In the genomic region with DNA sequence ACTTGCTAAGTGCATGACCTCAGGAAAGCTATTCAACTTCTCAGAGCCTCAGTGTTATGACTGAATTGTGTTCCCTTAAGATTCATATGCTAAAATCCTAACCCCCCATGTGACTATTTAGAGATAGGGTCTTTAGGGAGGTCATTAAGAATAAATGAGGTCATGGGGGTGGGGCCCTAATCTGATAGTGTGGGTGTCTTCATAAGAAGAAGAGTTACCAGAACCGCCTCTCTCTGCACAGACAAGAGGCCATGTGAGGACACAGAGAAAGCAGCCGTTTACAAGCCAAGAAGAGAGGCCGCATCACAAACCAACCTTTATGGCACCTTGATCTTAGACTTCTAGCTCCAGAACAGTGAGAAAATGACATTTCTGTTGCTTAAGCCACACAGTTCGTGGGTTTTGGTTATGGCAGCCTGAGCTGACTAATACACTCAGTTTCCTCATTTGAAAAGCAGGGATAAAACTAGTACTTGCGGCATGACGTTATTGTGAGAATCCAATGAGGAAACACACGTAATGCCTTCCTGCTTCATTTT, we compare ENCODE assay signal across 1 cellular context.
TF ChIP-seq lines count a peak whose summit lies in the region.

No MANE protein-coding gene starts in this region.

TF ChIP-seq in K562, 482 proteins besides CTCF, POLR2A, EP300 and RAD21 (continued from another document and continues in another):
- TF ChIP-seq ZBTB2 (IDR thresholded peaks at IDR 0.05) (no peak), ATF3 (IDR thresholded peaks at IDR 0.05) (peak; percentile 54; the same call in 1 of the 2 replicates), ATF3 (CRISPR knock-in tag; conservative IDR thresholded peaks at IDR 0.05) (no peak), HMBOX1 (IDR thresholded peaks at IDR 0.05) (peak; percentile 60; the same call in 1 of the 2 replicates), STAT5B (CRISPR knock-in tag; IDR thresholded peaks at IDR 0.05) (no peak), ZNF280A (IDR thresholded peaks at IDR 0.05; ENCODE audit: low read depth, partially characterized antibody) (no peak), CC2D1A (IDR thresholded peaks at IDR 0.05) (no peak), LEF1 (IDR thresholded peaks at IDR 0.05) (peak; percentile 63; the same call in 1 of the 2 replicates), POLR3A (IDR thresholded peaks at IDR 0.05; ENCODE audit: borderline replicate concordance, extremely low read depth, insufficient read depth, insufficient read length) (no peak), POLR2H (tag; IDR thresholded peaks at IDR 0.05; ENCODE audit: low read depth) (no peak), ETV6 (IDR thresholded peaks at IDR 0.05; ENCODE audit: borderline replicate concordance in 1 of 2, low read depth in 2 of 2, low read length in 1 of 2) (no peak), ETV6 (CRISPR knock-in tag; IDR thresholded peaks at IDR 0.05; ENCODE audit: borderline replicate concordance) (no peak), ZNF184 (CRISPR knock-in tag; IDR thresholded peaks at IDR 0.05) (no peak), ZNF282 (CRISPR knock-in tag; IDR thresholded peaks at IDR 0.05) (no peak), DPF2 (IDR thresholded peaks at IDR 0.05) (peak; percentile 67), GTF2A2 (tag; IDR thresholded peaks at IDR 0.05) (no peak), PCBP2 (IDR thresholded peaks at IDR 0.05; ENCODE audit: low read depth, low read length, poor library complexity, severe bottlenecking) (no peak), SIN3B (IDR thresholded peaks at IDR 0.05; ENCODE audit: low read depth) (no peak), BDP1 (IDR thresholded peaks at IDR 0.05; ENCODE audit: insufficient read depth, insufficient read length) (no peak), GTF2E2 (tag; IDR thresholded peaks at IDR 0.05) (no peak), ARID1B (IDR thresholded peaks at IDR 0.05) (peak; percentile 37), TARDBP (IDR thresholded peaks at IDR 0.05) (no peak), JUND (IDR thresholded peaks at IDR 0.05; ENCODE audit: borderline replicate concordance, low read depth, low read length) (peak; percentile 65; the same call in 1 of the 2 replicates), JUND (tag; IDR thresholded peaks at IDR 0.05; ENCODE audit: borderline replicate concordance, low read depth, low read length) (peak; percentile 48; the same call in 2 of the 3 replicates), MECOM (CRISPR knock-in tag; IDR thresholded peaks at IDR 0.05) (peak; percentile 35; the same call in 1 of the 2 replicates), BACH1 (tag; IDR thresholded peaks at IDR 0.05) (peak; percentile 53; the same call in 1 of the 2 replicates), HNRNPH1 (optimal IDR thresholded peaks at IDR 0.05; ENCODE audit: low read depth, low read length) (no peak), KLF1 (tag; IDR thresholded peaks at IDR 0.05) (0 out of 2 replicates have a peak, but pooled peaks have one; percentile 50), ZFX (CRISPR knock-in tag; IDR thresholded peaks at IDR 0.05) (peak; percentile 32; the same call in 1 of the 2 replicates), ZNF655 (CRISPR knock-in tag; IDR thresholded peaks at IDR 0.05) (no peak)
- TF ChIP-seq, protein P1, sequence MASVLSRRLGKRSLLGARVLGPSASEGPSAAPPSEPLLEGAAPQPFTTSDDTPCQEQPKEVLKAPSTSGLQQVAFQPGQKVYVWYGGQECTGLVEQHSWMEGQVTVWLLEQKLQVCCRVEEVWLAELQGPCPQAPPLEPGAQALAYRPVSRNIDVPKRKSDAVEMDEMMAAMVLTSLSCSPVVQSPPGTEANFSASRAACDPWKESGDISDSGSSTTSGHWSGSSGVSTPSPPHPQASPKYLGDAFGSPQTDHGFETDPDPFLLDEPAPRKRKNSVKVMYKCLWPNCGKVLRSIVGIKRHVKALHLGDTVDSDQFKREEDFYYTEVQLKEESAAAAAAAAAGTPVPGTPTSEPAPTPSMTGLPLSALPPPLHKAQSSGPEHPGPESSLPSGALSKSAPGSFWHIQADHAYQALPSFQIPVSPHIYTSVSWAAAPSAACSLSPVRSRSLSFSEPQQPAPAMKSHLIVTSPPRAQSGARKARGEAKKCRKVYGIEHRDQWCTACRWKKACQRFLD (CRISPR knock-in tag; IDR thresholded peaks at IDR 0.05): peak; percentile 67; the same call in 1 of the 2 replicates
- TF ChIP-seq, protein P2, sequence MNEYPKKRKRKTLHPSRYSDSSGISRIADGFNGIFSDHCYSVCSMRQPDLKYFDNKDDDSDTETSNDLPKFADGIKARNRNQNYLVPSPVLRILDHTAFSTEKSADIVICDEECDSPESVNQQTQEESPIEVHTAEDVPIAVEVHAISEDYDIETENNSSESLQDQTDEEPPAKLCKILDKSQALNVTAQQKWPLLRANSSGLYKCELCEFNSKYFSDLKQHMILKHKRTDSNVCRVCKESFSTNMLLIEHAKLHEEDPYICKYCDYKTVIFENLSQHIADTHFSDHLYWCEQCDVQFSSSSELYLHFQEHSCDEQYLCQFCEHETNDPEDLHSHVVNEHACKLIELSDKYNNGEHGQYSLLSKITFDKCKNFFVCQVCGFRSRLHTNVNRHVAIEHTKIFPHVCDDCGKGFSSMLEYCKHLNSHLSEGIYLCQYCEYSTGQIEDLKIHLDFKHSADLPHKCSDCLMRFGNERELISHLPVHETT (CRISPR knock-in tag; conservative IDR thresholded peaks at IDR 0.05 in 1 of 2, IDR thresholded peaks at IDR 0.05 in 1 of 2): no peak
- TF ChIP-seq, protein P3, sequence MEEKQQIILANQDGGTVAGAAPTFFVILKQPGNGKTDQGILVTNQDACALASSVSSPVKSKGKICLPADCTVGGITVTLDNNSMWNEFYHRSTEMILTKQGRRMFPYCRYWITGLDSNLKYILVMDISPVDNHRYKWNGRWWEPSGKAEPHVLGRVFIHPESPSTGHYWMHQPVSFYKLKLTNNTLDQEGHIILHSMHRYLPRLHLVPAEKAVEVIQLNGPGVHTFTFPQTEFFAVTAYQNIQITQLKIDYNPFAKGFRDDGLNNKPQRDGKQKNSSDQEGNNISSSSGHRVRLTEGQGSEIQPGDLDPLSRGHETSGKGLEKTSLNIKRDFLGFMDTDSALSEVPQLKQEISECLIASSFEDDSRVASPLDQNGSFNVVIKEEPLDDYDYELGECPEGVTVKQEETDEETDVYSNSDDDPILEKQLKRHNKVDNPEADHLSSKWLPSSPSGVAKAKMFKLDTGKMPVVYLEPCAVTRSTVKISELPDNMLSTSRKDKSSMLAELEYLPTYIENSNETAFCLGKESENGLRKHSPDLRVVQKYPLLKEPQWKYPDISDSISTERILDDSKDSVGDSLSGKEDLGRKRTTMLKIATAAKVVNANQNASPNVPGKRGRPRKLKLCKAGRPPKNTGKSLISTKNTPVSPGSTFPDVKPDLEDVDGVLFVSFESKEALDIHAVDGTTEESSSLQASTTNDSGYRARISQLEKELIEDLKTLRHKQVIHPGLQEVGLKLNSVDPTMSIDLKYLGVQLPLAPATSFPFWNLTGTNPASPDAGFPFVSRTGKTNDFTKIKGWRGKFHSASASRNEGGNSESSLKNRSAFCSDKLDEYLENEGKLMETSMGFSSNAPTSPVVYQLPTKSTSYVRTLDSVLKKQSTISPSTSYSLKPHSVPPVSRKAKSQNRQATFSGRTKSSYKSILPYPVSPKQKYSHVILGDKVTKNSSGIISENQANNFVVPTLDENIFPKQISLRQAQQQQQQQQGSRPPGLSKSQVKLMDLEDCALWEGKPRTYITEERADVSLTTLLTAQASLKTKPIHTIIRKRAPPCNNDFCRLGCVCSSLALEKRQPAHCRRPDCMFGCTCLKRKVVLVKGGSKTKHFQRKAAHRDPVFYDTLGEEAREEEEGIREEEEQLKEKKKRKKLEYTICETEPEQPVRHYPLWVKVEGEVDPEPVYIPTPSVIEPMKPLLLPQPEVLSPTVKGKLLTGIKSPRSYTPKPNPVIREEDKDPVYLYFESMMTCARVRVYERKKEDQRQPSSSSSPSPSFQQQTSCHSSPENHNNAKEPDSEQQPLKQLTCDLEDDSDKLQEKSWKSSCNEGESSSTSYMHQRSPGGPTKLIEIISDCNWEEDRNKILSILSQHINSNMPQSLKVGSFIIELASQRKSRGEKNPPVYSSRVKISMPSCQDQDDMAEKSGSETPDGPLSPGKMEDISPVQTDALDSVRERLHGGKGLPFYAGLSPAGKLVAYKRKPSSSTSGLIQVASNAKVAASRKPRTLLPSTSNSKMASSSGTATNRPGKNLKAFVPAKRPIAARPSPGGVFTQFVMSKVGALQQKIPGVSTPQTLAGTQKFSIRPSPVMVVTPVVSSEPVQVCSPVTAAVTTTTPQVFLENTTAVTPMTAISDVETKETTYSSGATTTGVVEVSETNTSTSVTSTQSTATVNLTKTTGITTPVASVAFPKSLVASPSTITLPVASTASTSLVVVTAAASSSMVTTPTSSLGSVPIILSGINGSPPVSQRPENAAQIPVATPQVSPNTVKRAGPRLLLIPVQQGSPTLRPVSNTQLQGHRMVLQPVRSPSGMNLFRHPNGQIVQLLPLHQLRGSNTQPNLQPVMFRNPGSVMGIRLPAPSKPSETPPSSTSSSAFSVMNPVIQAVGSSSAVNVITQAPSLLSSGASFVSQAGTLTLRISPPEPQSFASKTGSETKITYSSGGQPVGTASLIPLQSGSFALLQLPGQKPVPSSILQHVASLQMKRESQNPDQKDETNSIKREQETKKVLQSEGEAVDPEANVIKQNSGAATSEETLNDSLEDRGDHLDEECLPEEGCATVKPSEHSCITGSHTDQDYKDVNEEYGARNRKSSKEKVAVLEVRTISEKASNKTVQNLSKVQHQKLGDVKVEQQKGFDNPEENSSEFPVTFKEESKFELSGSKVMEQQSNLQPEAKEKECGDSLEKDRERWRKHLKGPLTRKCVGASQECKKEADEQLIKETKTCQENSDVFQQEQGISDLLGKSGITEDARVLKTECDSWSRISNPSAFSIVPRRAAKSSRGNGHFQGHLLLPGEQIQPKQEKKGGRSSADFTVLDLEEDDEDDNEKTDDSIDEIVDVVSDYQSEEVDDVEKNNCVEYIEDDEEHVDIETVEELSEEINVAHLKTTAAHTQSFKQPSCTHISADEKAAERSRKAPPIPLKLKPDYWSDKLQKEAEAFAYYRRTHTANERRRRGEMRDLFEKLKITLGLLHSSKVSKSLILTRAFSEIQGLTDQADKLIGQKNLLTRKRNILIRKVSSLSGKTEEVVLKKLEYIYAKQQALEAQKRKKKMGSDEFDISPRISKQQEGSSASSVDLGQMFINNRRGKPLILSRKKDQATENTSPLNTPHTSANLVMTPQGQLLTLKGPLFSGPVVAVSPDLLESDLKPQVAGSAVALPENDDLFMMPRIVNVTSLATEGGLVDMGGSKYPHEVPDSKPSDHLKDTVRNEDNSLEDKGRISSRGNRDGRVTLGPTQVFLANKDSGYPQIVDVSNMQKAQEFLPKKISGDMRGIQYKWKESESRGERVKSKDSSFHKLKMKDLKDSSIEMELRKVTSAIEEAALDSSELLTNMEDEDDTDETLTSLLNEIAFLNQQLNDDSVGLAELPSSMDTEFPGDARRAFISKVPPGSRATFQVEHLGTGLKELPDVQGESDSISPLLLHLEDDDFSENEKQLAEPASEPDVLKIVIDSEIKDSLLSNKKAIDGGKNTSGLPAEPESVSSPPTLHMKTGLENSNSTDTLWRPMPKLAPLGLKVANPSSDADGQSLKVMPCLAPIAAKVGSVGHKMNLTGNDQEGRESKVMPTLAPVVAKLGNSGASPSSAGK (IDR thresholded peaks at IDR 0.05): peak; percentile 50
- TF ChIP-seq, protein P4, sequence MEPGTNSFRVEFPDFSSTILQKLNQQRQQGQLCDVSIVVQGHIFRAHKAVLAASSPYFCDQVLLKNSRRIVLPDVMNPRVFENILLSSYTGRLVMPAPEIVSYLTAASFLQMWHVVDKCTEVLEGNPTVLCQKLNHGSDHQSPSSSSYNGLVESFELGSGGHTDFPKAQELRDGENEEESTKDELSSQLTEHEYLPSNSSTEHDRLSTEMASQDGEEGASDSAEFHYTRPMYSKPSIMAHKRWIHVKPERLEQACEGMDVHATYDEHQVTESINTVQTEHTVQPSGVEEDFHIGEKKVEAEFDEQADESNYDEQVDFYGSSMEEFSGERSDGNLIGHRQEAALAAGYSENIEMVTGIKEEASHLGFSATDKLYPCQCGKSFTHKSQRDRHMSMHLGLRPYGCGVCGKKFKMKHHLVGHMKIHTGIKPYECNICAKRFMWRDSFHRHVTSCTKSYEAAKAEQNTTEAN (CRISPR knock-in tag; IDR thresholded peaks at IDR 0.05): no peak
